8 cellular contexts compared by ENCODE assay signal in the genomic region with DNA sequence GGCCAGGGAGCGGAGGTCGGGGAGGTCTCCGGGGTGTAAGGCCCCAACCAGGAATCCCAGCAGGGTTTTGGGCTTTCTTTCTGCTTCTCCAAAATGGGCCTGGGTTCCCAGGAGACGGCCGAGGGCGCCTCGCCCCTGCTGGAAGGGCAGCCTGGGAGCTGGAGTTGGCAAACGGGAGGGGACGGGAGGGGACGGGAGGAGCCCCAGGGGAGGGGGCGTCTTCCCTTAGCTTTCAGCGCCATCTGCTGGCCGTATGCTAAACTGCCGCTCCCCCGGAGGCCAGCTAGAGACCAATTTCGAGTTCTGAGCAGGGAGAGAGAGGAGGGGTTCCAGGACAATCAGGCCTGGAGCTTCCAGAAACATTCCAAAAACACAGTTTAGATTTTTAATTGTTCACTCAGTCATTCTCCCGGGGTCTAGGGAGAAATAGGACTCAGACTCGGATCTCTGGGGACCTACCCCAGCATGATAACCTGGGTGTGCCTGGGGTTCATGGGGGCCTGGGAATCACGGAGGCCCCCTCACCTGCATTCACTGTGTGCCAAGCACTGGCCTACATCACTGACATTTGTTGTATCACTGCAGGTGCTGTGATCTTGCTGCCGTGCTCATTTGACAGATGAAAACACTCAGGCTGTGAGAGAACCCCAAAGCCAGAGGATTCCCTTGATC.
DNase-seq lines count a peak whose midpoint lies in the region; ATAC-seq and TF ChIP-seq lines count a peak whose summit lies in the region.

No MANE protein-coding gene starts in this region.

- POLR2A ChIA-PET in AG04449 (lab: Yijun Ruan, JAX): no interaction called here

- no peak for ATAC-seq in GM18502 (IDR thresholded peaks at IDR 0.05; ENCODE audit: poor library complexity, unreplicated experiment)

- peak overlapping the region; percentile 12 for H3K4me3 ChIP-seq in AG04449 (ENCODE audit: low read depth, low read length)

- H3K27ac ChIP-seq in caudate nucleus (ENCODE audit: low read depth, low read length): no peak overlapping the region

- CTCF ChIA-PET in AG04449 (lab: Yijun Ruan, JAX): interaction anchor here (0.6 to 10.1 kb wide), 46 partner anchors 9 to 444 kb away, joined by 3 to 252 read pairs (median 5); partner anchors contain the start of genes LMX1B and ZBTB43

- TF ChIP-seq CTCF in AG04449 (IDR thresholded peaks at IDR 0.05; ENCODE audit: insufficient read depth, low read length, missing control alignments) (peak; percentile 89), GM20000 (IDR thresholded peaks at IDR 0.05; ENCODE audit: extremely low read depth, missing control alignments) (peak; percentile 86)

- DNase-seq in AG04449 (ENCODE audit: low read depth, low spot score): no peak
- peak; percentile 77 for DNase-seq in GM20000 (ENCODE audit: low spot score)
- peak; percentile 84 for DNase-seq in NCI-H345 (lab: John Stamatoyannopoulos, UW)
- DNase-seq in activated CD4-positive, CD25-positive, alpha-beta regulatory T cell treated with anti-CD3 and anti-CD28 coated beads, Interleukin-2, amount 50 U/mL, for 72 hours: peak; percentile 88
- DNase-seq in caudate nucleus (lab: John Stamatoyannopoulos, UW): peak in 57 of 61 donors; percentile 7 to 83 (median 60)
- DNase-seq in left kidney (ENCODE audit: low read depth, low spot score): peak; percentile 94
- DNase-seq in stimulated activated CD4-positive, alpha-beta T cell treated with anti-CD3 and anti-CD28 coated beads, Interleukin-2, amount 100 ng/mL, for 48 hours: peak; percentile 82 to 90
